Comparison of ENCODE assay signal across 15 cellular contexts in genomic region chr5:169149317-169149716, GRCh38.
DNase-seq lines count a peak whose midpoint lies in the region; ATAC-seq and TF ChIP-seq lines count a peak whose summit lies in the region.
"Had no signal": no experiment of that assay in that cellular context is flagged by ENCODE, and none has a peak within 500 bp of the region (broad histone marks: within the 10 kb centered on the region; RNA-seq: fewer than 3 reads in every experiment).

No MANE protein-coding gene starts in this region.

- peak; percentile 36; the same call in 1 of the 2 replicates for ATAC-seq in HCT116
- no peak for ATAC-seq in GM19395 (IDR thresholded peaks at IDR 0.05; ENCODE audit: unreplicated experiment)
- ATAC-seq: activated CD8-positive, alpha-beta T cell treated with anti-CD3 and anti-CD28 coated beads, Interleukin-2, amount 10 ng/mL, durations not matched to agents 7 days and 5 days; stimulated activated naive CD8-positive, alpha-beta T cell treated with anti-CD3 and anti-CD28 coated beads, Interleukin-15, amount 100 ng/mL, for 72 hours had no signal

- H3K27ac ChIP-seq in HCT116 (ENCODE audit: low read depth, low read length) (no peak overlapping the region), SK-N-SH (ENCODE audit: low read depth in 2 of 2, low read length in 1 of 2) (peak overlapping the region in 1 of 2 experiments; percentile 97; a peak in 3 of 4 replicates), caudate nucleus (ENCODE audit: low read depth, low read length) (no peak overlapping the region)
- H3K27ac ChIP-seq: epithelial cell of prostate had no signal

- H3K9me2 ChIP-seq in HCT116 (ENCODE audit: insufficient read depth) (no peaks in the 10 kb centered on the region), SK-N-SH (no peaks in the 10 kb centered on the region)

- RAD21 ChIA-PET in HCT116 (lab: Charles Lee; ENCODE audit: low non-redundant PET in 1 of 2, low total read pairs in 2 of 2, uncharacterized antibody in 2 of 2, unreplicated experiment in 2 of 2), result no interaction called here

- no peaks in the 10 kb centered on the region for H4K20me1 ChIP-seq in HCT116 (ENCODE audit: insufficient read depth)
- no peaks in the 10 kb centered on the region for H4K20me1 ChIP-seq in SK-N-SH (ENCODE audit: insufficient read depth)

- H3K4me2 ChIP-seq in HCT116 (ENCODE audit: low read length) (no peak overlapping the region), SK-N-SH (no peak overlapping the region)

- H3K4me1 ChIP-seq in HCT116 (ENCODE audit: control insufficient read depth in 1 of 2, insufficient read depth in 2 of 2, low read length in 2 of 2), result no peaks in the 10 kb centered on the region
- H3K4me1 ChIP-seq in SK-N-SH (ENCODE audit: control insufficient read depth in 1 of 2, insufficient read depth in 2 of 2, low read depth in 1 of 2, low read length in 1 of 2), result peaks cover 0 to 76% of the 10 kb centered on the region in 2 experiments; a peak in 2 of 4 replicates

- H3K36me3 ChIP-seq in HCT116 (ENCODE audit: control insufficient read depth in 1 of 2, insufficient read depth in 2 of 2, low read length in 2 of 2) (no peaks in the 10 kb centered on the region), SK-N-SH (replicated peaks in 1 of 2; ENCODE audit: control insufficient read depth in 1 of 2, insufficient read depth in 2 of 2, low read length in 1 of 2) (no peaks in the 10 kb centered on the region)

- H3K79me2 ChIP-seq in HCT116 (ENCODE audit: insufficient read depth, low read length), result no peaks in the 10 kb centered on the region
- peaks cover 4% of the 10 kb centered on the region; the same call in 1 of the 2 replicates for H3K79me2 ChIP-seq in SK-N-SH (ENCODE audit: insufficient read depth)

- CTCF ChIA-PET in HCT116 (lab: Charles Lee) (no interaction called here), SK-N-SH (lab: Yijun Ruan, JAX) (interaction anchor here (0.6 to 10.1 kb wide), 41 partner anchors 12 to 399 kb away, joined by 3 to 97 read pairs (median 4); partner anchors contain the start of gene SLIT3)

- H3K27me3 ChIP-seq in HCT116 (ENCODE audit: insufficient read depth, low read length), result peaks cover 49% of the 10 kb centered on the region
- H3K27me3 ChIP-seq in SK-N-SH (ENCODE audit: insufficient read depth), result no peaks in the 10 kb centered on the region

- TF ChIP-seq RAD21 in HCT116 (IDR thresholded peaks at IDR 0.05; ENCODE audit: low read depth) (peak; percentile 22; the same call in 1 of the 2 replicates), SK-N-SH (IDR thresholded peaks at IDR 0.05; ENCODE audit: low read length) (peak; percentile 69)

- H3K9me3 ChIP-seq in HCT116 (ENCODE audit: control insufficient read depth in 1 of 2, insufficient read depth in 1 of 2, low read depth in 1 of 2, low read length in 2 of 2) (no peaks in the 10 kb centered on the region), SK-N-SH (no peaks in the 10 kb centered on the region)

- WGBS in SK-N-SH (ENCODE audit: low lambda C conversion rate), result 41% methylated on average over 4 of the region's 4 CpGs

- TF ChIP-seq CTCF in AG09309 (IDR thresholded peaks at IDR 0.05; ENCODE audit: control insufficient read depth, insufficient read depth, low read depth, low read length, missing control alignments) (peak; percentile 32), HCT116 (IDR thresholded peaks at IDR 0.05 in 2 of 3, conservative IDR thresholded peaks at IDR 0.05 in 1 of 3; ENCODE audit: borderline replicate concordance in 1 of 3, insufficient read depth in 1 of 3, low read depth in 2 of 3, low read length in 2 of 3) (peak; percentile 14 to 50 (median 45); a peak in 4 of 6 replicates), SK-N-SH (IDR thresholded peaks at IDR 0.05) (peak; percentile 57)

- DNase-seq in AG09309 (ENCODE audit: low read depth) (no peak), HCT116 (ENCODE audit: low read depth, low spot score) (no peak), SK-N-SH (peak; percentile 51), iPS-NIHi11 (ENCODE audit: low spot score) (peak; percentile 47), caudate nucleus (lab: John Stamatoyannopoulos, UW) (no peak), NCI-H510A (lab: John Stamatoyannopoulos, UW) (no peak), NCI-H2171 (lab: John Stamatoyannopoulos, UW) (no peak)
- DNase-seq: activated CD8-positive, alpha-beta T cell treated with anti-CD3 and anti-CD28 coated beads, Interleukin-2, amount 10 ng/mL, durations not matched to agents 7 days and 5 days; activated naive CD4-positive, alpha-beta T cell treated with anti-CD3 and anti-CD28 coated beads for 36 hours; C1 segment of cervical spinal cord; central memory CD4-positive, alpha-beta T cell; KBM-7; stimulated activated naive CD8-positive, alpha-beta T cell treated with anti-CD3 and anti-CD28 coated beads, Interleukin-15, amount 100 ng/mL, for 72 hours had no signal

- intact Hi-C loops in HCT116 (cut with micrococcal nuclease), result no loop called here

- TF ChIP-seq POLR2A in HCT116 (IDR thresholded peaks at IDR 0.05; ENCODE audit: borderline replicate concordance, extremely low read depth, insufficient read depth, insufficient read length), result no peak

- H3K4me3 ChIP-seq in AG09309 (ENCODE audit: control insufficient read depth, low read depth, low read length) (no peak overlapping the region), HCT116 (replicated peaks in 1 of 2; ENCODE audit: low read depth in 1 of 2, low read length in 2 of 2) (no peak overlapping the region), SK-N-SH (ENCODE audit: low read depth in 2 of 2, low read length in 1 of 2) (no peak overlapping the region; a peak in 1 of 4 replicates)

- H2AFZ ChIP-seq in HCT116 (ENCODE audit: low read depth, low read length, poor library complexity, severe bottlenecking), result no peak overlapping the region
- no peak overlapping the region for H2AFZ ChIP-seq in SK-N-SH (ENCODE audit: low read depth)

- BruUV-seq in HCT116 (replicated peaks; lab: Mats Ljungman, UMichigan), result no TSS peak

- H3K9ac ChIP-seq in HCT116 (ENCODE audit: low read length) (no peak overlapping the region), SK-N-SH (no peak overlapping the region)

- POLR2A ChIA-PET in HCT116 (lab: Charles Lee), result no interaction called here
- POLR2A ChIA-PET in SK-N-SH (lab: Yijun Ruan, JAX), result interaction anchor here (1.0 to 2.9 kb wide), 4 partner anchors 13 to 146 kb away, joined by 3 to 13 read pairs (median 6); no protein-coding TSS in a partner anchor

- TF ChIP-seq EP300 in SK-N-SH (IDR thresholded peaks at IDR 0.05; ENCODE audit: borderline replicate concordance in 1 of 2, low read depth in 1 of 2, low read length in 1 of 2), result peak in 1 of 2 experiments; percentile 58; a peak in 1 of 4 replicates

- H3F3A ChIP-seq in SK-N-SH (replicated peaks; ENCODE audit: insufficient read depth), result no peaks in the 10 kb centered on the region

TF ChIP-seq in HCT116, 20 proteins besides CTCF, POLR2A, EP300 and RAD21 (continues in another document):
- TF ChIP-seq TCF7L2 (IDR thresholded peaks at IDR 0.05; ENCODE audit: borderline replicate concordance, extremely low read depth, insufficient read depth, insufficient read length) (no peak), CEBPB (IDR thresholded peaks at IDR 0.05; ENCODE audit: low read depth) (no peak), FOSL1 (IDR thresholded peaks at IDR 0.05; ENCODE audit: low read depth) (no peak), ELF1 (IDR thresholded peaks at IDR 0.05; ENCODE audit: borderline replicate concordance, low read depth) (no peak)

TF ChIP-seq in SK-N-SH, 30 proteins besides CTCF, POLR2A, EP300 and RAD21 (continues in another document):
- TF ChIP-seq CHD2 (IDR thresholded peaks at IDR 0.05; ENCODE audit: low read length, partially characterized antibody) (no peak), EZH2phosphoT487 (IDR thresholded peaks at IDR 0.05; ENCODE audit: borderline replicate concordance, low read depth) (no peak), NFIC (IDR thresholded peaks at IDR 0.05; ENCODE audit: borderline replicate concordance) (no peak), NRF1 (IDR thresholded peaks at IDR 0.05; ENCODE audit: low read depth, low read length) (no peak), MEF2A (IDR thresholded peaks at IDR 0.05; ENCODE audit: borderline replicate concordance, low read depth) (no peak), USF2 (IDR thresholded peaks at IDR 0.05; ENCODE audit: borderline replicate concordance, low read depth, low read length) (no peak), RFX5 (IDR thresholded peaks at IDR 0.05; ENCODE audit: low read length) (0 out of 2 replicates have a peak, but pooled peaks have one; percentile 21), FOXM1 (IDR thresholded peaks at IDR 0.05; ENCODE audit: low read depth) (no peak), TEAD4 (IDR thresholded peaks at IDR 0.05; ENCODE audit: borderline replicate concordance, insufficient read depth) (no peak), RCOR1 (IDR thresholded peaks at IDR 0.05; ENCODE audit: low read length) (peak; percentile 49; the same call in 1 of the 2 replicates), USF1 (IDR thresholded peaks at IDR 0.05; ENCODE audit: borderline replicate concordance, low read depth) (no peak), MXI1 (IDR thresholded peaks at IDR 0.05; ENCODE audit: low read depth, low read length) (no peak; the same call in 1 of the 2 replicates), SMC3 (IDR thresholded peaks at IDR 0.05; ENCODE audit: low read depth, low read length) (peak; percentile 42; the same call in 1 of the 2 replicates), SIN3A (IDR thresholded peaks at IDR 0.05; ENCODE audit: borderline replicate concordance, low read depth, low read length) (no peak)

Comparison
In these comparisons a context has a peak if more than half of its experiments do, and no peak if none do; other contexts are left out.
1. DNase-seq: peak in SK-N-SH (single experiment) and iPS-NIHi11 (single experiment); none in AG09309 (single experiment), HCT116 (single experiment), caudate nucleus (0 of 61), NCI-H510A (single experiment) and NCI-H2171 (single experiment).
2. Peak in every context shown above with its lines, with median percentiles within 50 percentile points of each other: CTCF ChIP-seq.